Comparison of ENCODE assay signal across 8 cellular contexts in the genomic region with DNA sequence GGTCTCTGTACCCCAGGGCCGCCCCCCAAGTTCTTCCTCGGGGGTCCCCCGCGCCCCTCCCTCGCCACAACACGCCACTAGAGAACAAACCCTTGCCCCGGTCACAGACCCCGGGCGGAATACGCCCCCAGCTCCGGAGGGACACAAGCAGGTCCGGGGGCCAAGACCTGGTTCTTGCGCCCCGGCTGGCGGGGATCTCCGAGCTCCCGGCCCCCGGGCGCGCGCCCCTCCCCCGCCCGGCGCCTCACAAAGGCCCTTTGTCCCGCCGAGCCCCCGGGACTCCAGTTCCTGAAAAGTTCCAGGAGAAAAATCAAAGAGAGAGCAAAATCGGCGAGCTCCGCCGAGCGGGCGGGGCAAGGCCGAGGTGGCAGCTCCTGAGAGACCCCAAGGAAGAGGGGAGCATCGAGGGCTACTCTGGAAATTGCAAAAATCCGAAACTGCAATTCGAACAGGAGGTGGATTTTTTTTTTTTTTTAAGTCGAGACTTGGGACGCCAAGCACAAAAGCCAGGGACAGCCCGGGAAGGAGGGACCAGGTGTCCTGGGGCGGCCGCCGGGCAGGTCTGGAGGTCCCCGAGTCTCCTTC. TPM values are rescaled to one million over a fixed set of nuclear protein-coding genes. Genes with fewer than 3 reads are reported as not detected.
DNase-seq lines count a peak whose midpoint lies in the region; ATAC-seq and TF ChIP-seq lines count a peak whose summit lies in the region.

No MANE protein-coding gene starts in this region.

- H3K4me1 ChIP-seq in spleen: peaks cover 36 to 80% (median 67%) of the 10 kb centered on the region in 6 donors

- H3K27ac Mint-ChIP-seq in immature natural killer cell: peak overlapping the region in 1 of 6 donors; percentile 10

- whole genome bisulfite sequencing in spleen, 5 donors: 1 to 2% (median 1%) methylated on average over 35 to 44 of the region's 44 CpGs

- TF ChIP-seq CTCF in HL-60 (IDR thresholded peaks at IDR 0.05; ENCODE audit: insufficient read depth, low read length) (no peak), spleen (IDR thresholded peaks at IDR 0.05 in 8 of 11, conservative IDR thresholded peaks at IDR 0.05 in 3 of 11) (no peak)

- H3K27me3 ChIP-seq in HL-60 (ENCODE audit: insufficient read depth, poor library complexity, severe bottlenecking) (no peaks in the 10 kb centered on the region), spleen (replicated peaks in 1 of 7) (peaks cover 0 to 76% (median 56%) of the 10 kb centered on the region in 7 donors)

- peaks cover 0 to 9% (median 0%) of the 10 kb centered on the region in 6 donors for H3K36me3 ChIP-seq in spleen

- ATAC-seq in GM19455 (IDR thresholded peaks at IDR 0.05; ENCODE audit: unreplicated experiment): no peak
- no peak for ATAC-seq in GM19467 (IDR thresholded peaks at IDR 0.05; ENCODE audit: unreplicated experiment)

- H3K27ac ChIP-seq in HL-60 (replicated peaks) (peak overlapping the region; percentile 97), angular gyrus (ENCODE audit: low read depth, low read length) (peak overlapping the region; percentile 91), spleen (peak overlapping the region; percentile 27 to 100 (median 97))

- H3K36me3 Mint-ChIP-seq in immature natural killer cell: peaks cover 0 to 6% (median 0%) of the 10 kb centered on the region in 3 donors

- no peak for TF ChIP-seq POLR2A in spleen (IDR thresholded peaks at IDR 0.05)

- H3K4me3 ChIP-seq in HL-60 (replicated peaks; ENCODE audit: insufficient read depth, low read length) (peak overlapping the region; percentile 77), spleen (peak overlapping the region; percentile 40 to 81 (median 62))

- H3K9me3 ChIP-seq in spleen: no peaks in the 10 kb centered on the region

- H3K4me1 Mint-ChIP-seq in immature natural killer cell: peaks cover 32 to 36% of the 10 kb centered on the region in 2 donors

- peaks cover 0 to 1% (median 0%) of the 10 kb centered on the region in 6 donors for H3K9me3 Mint-ChIP-seq in immature natural killer cell

- H3K4me3 Mint-ChIP-seq in immature natural killer cell: peak overlapping the region; percentile 71 to 76 (median 72)

- intact Hi-C loops in spleen (cut with DNase I; ENCODE audit: low total_unique reads): no loop called here

- DNase-seq in HL-60 (ENCODE audit: low read depth in 1 of 2, low spot score in 1 of 2): no peak
- DNase-seq in immature natural killer cell: no peak
- DNase-seq in spleen: no peak
- DNase-seq in HPDE6-E6E7 (ENCODE audit: extremely low spot score): no peak
- no peak for DNase-seq in NCI-H446 (lab: John Stamatoyannopoulos, UW)

- H3K27me3 Mint-ChIP-seq in immature natural killer cell (ENCODE audit: low read depth in 3 of 3): peaks cover 22 to 46% (median 37%) of the 10 kb centered on the region in 3 donors

RNA-seq across cellular contexts. Expression of gene TNRC18, which starts 4.0 kb away (rescaled TPM):
- polyA plus RNA-seq in immature natural killer cell (1 to 10 TPM in 2 of 3 donors, under 1 TPM in 1; 0.42 to 4.1 (median 1.0) TPM), spleen (10 to 100 TPM in 1 of 3 donors, 1 to 10 TPM in 2; 3.4 to 33.6 (median 3.8) TPM)
- 100 to 1,000 TPM in 2 of 7 donors, 10 to 100 TPM in 5; 56.1 to 124 (median 86.6) TPM for total RNA-seq in spleen
